ENCODE assay signal across 9 cellular contexts in genomic region chrX:70998402-70999027, GRCh38.
DNase-seq lines count a peak whose midpoint lies in the region; ATAC-seq and TF ChIP-seq lines count a peak whose summit lies in the region.
"Had no signal": no experiment of that assay in that cellular context is flagged by ENCODE, and none has a peak within 500 bp of the region (broad histone marks: within the 10 kb centered on the region; RNA-seq: fewer than 3 reads in every experiment).

No MANE protein-coding gene starts in this region.

- no peak overlapping the region for H3K4me3 Mint-ChIP-seq in memory B cell
- no peak overlapping the region for H3K4me3 Mint-ChIP-seq in activated T-helper 1 cell treated with anti-CD3 and anti-CD28 coated beads, Interleukin-12 subunit alpha, Interleukin-12 subunit beta, Interleukin-2, Interleukin-4 antibody, amounts not matched to agents 30 ng/mL and 10 ng/mL and 1 ng/mL, durations not matched to agents 14 hours and 24 hours and 36 hours

- H3K4me1 Mint-ChIP-seq in memory B cell = peaks cover 2% of the 10 kb centered on the region
- no peaks in the 10 kb centered on the region for H3K4me1 Mint-ChIP-seq in activated T-helper 1 cell treated with anti-CD3 and anti-CD28 coated beads, Interleukin-12 subunit alpha, Interleukin-12 subunit beta, Interleukin-2, Interleukin-4 antibody, amounts not matched to agents 30 ng/mL and 10 ng/mL and 1 ng/mL, durations not matched to agents 14 hours and 24 hours and 36 hours (ENCODE audit: low read depth)

- TF ChIP-seq POLR2A in GM18505 (IDR thresholded peaks at IDR 0.05; ENCODE audit: borderline replicate concordance, extremely low read depth, insufficient read depth, insufficient read length) = no peak

- no peaks in the 10 kb centered on the region for H3K36me3 Mint-ChIP-seq in memory B cell
- no peaks in the 10 kb centered on the region for H3K36me3 Mint-ChIP-seq in activated T-helper 1 cell treated with anti-CD3 and anti-CD28 coated beads, Interleukin-12 subunit alpha, Interleukin-12 subunit beta, Interleukin-2, Interleukin-4 antibody, amounts not matched to agents 30 ng/mL and 10 ng/mL and 1 ng/mL, durations not matched to agents 14 hours and 24 hours and 36 hours (ENCODE audit: low read depth)

- in situ Hi-C loops in astrocyte of the spinal cord (cut with HindIII; ENCODE audit: low sequenced_read_pairs) = no loop called here

- no peaks in the 10 kb centered on the region for H3K9me3 Mint-ChIP-seq in memory B cell
- no peaks in the 10 kb centered on the region for H3K9me3 Mint-ChIP-seq in activated T-helper 1 cell treated with anti-CD3 and anti-CD28 coated beads, Interleukin-12 subunit alpha, Interleukin-12 subunit beta, Interleukin-2, Interleukin-4 antibody, amounts not matched to agents 30 ng/mL and 10 ng/mL and 1 ng/mL, durations not matched to agents 14 hours and 24 hours and 36 hours

- H3K27me3 Mint-ChIP-seq in memory B cell = peaks cover 8% of the 10 kb centered on the region
- peaks cover 23% of the 10 kb centered on the region for H3K27me3 Mint-ChIP-seq in activated T-helper 1 cell treated with anti-CD3 and anti-CD28 coated beads, Interleukin-12 subunit alpha, Interleukin-12 subunit beta, Interleukin-2, Interleukin-4 antibody, amounts not matched to agents 30 ng/mL and 10 ng/mL and 1 ng/mL, durations not matched to agents 14 hours and 24 hours and 36 hours (ENCODE audit: insufficient read depth)

- no peak overlapping the region for H3K4me3 ChIP-seq in astrocyte of the spinal cord (ENCODE audit: low read depth, low read length)

- TF ChIP-seq CTCF in astrocyte of the spinal cord (IDR thresholded peaks at IDR 0.05; ENCODE audit: low read depth, low read length) = peak; percentile 43

- DNase-seq in NCI-H1092 treated with DMSO at 0.1 percent for 48 hours (lab: John Stamatoyannopoulos, UW) = peak; percentile 11
- no peak for DNase-seq in NCI-H1092 (lab: John Stamatoyannopoulos, UW)
- peak; percentile 37 for DNase-seq in LHCN-M2 (ENCODE audit: low read depth)
- DNase-seq in astrocyte of the spinal cord (ENCODE audit: low read depth, low spot score) = peak; percentile 43
- DNase-seq in memory B cell (ENCODE audit: low spot score in 2 of 2) = no peak
- no peak for DNase-seq in activated T-helper 1 cell treated with anti-CD3 and anti-CD28 coated beads, Interleukin-12 subunit alpha, Interleukin-12 subunit beta, Interleukin-2, Interleukin-4 antibody, amounts not matched to agents 30 ng/mL and 10 ng/mL and 1 ng/mL, durations not matched to agents 14 hours and 24 hours and 36 hours (ENCODE audit: low spot score)

- intact Hi-C loops in activated T-helper 1 cell treated with anti-CD3 and anti-CD28 coated beads, Interleukin-12 subunit alpha, Interleukin-12 subunit beta, Interleukin-2, Interleukin-4 antibody, amounts not matched to agents 30 ng/mL and 10 ng/mL and 1 ng/mL, durations not matched to agents 14 hours and 24 hours and 36 hours (cut with micrococcal nuclease) = no loop called here

- peak overlapping the region; percentile 5 for H3K27ac Mint-ChIP-seq in memory B cell
- no peak overlapping the region for H3K27ac Mint-ChIP-seq in activated T-helper 1 cell treated with anti-CD3 and anti-CD28 coated beads, Interleukin-12 subunit alpha, Interleukin-12 subunit beta, Interleukin-2, Interleukin-4 antibody, amounts not matched to agents 30 ng/mL and 10 ng/mL and 1 ng/mL, durations not matched to agents 14 hours and 24 hours and 36 hours

- no peak for ATAC-seq in memory B cell (ENCODE audit: low read depth)
- ATAC-seq in GM18505 (IDR thresholded peaks at IDR 0.05; ENCODE audit: unreplicated experiment) = no peak
- no peak for ATAC-seq in GM19328 (IDR thresholded peaks at IDR 0.05; ENCODE audit: unreplicated experiment)
- ATAC-seq: naive thymus-derived CD4-positive, alpha-beta T cell had no signal

Comparison
In these comparisons a context has a peak if more than half of its experiments do, and no peak if none do; other contexts are left out.
1. DNase-seq: peak in NCI-H1092 treated with DMSO at 0.1 percent for 48 hours (single experiment), LHCN-M2 (single experiment) and astrocyte of the spinal cord (single experiment); none in NCI-H1092 (single experiment), memory B cell (0 of 2) and activated T-helper 1 cell treated with anti-CD3 and anti-CD28 coated beads, Interleukin-12 subunit alpha, Interleukin-12 subunit beta, Interleukin-2, Interleukin-4 antibody, amounts not matched to agents 30 ng/mL and 10 ng/mL and 1 ng/mL, durations not matched to agents 14 hours and 24 hours and 36 hours (single experiment).